In the genomic region with DNA sequence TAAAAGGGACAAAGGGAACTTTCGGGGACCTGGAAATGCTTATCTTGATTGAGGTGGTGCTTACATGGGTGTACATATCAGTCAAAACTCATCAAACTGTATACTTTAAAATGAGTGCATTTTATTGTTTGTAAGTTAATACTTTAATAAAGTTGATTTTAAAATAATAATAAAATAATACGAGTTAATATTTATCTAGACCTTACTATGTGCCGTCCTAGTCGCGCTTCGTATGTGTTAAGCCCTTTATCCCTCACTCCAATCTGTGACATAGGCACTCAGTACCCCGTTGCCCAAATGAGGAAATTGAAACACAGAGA, we compare ENCODE assay signal across 21 cellular contexts. TPM values are rescaled to one million over a fixed set of nuclear protein-coding genes. Genes with fewer than 3 reads are reported as not detected.
DNase-seq lines count a peak whose midpoint lies in the region; TF ChIP-seq lines count a peak whose summit lies in the region.
"Had no signal": no experiment of that assay in that cellular context is flagged by ENCODE, and none has a peak within 500 bp of the region (broad histone marks: within the 10 kb centered on the region; RNA-seq: fewer than 3 reads in every experiment).

No MANE protein-coding gene starts in this region.

- DNase-seq in mammary epithelial cell (no peak), breast epithelium (ENCODE audit: low spot score in 2 of 2) (no peak), fibroblast of lung (ENCODE audit: low read depth in 2 of 2) (no peak), nephron progenitor cell (no peak), type B pancreatic cell (ENCODE audit: extremely low spot score, unreplicated experiment) (no peak), superior temporal gyrus (ENCODE audit: extremely low spot score) (no peak), midbrain (lab: John Stamatoyannopoulos, UW) (no peak), iPS-NIHi7 (ENCODE audit: extremely low spot score) (no peak)
- DNase-seq: activated CD8-positive, alpha-beta memory T cell treated with anti-CD3 and anti-CD28 coated beads, Interleukin-2, amount 50 U/mL, for 48 hours; CD8-positive, alpha-beta T cell; GDM1; NCI-H1436; stimulated activated CD4-positive, alpha-beta T cell treated with anti-CD3 and anti-CD28 coated beads, Interleukin-4, amount 100 ng/mL, for 1 hour; T-helper 1 cell had no signal

- no peak overlapping the region for H3K4me3 ChIP-seq in mammary epithelial cell (replicated peaks in 1 of 3; ENCODE audit: insufficient read depth in 1 of 3, low read depth in 2 of 3, low read length in 3 of 3)
- H3K4me3 ChIP-seq in breast epithelium, result peak overlapping the region in 1 of 3 donors; percentile 31
- no peak overlapping the region for H3K4me3 ChIP-seq in fibroblast of lung (replicated peaks in 1 of 4; ENCODE audit: control extremely low read depth in 1 of 4, insufficient read depth in 1 of 4, low read depth in 3 of 4, low read length in 4 of 4)

- H3K79me2 ChIP-seq in mammary epithelial cell (ENCODE audit: insufficient read depth, low read length), result no peaks in the 10 kb centered on the region
- H3K79me2 ChIP-seq in fibroblast of lung (ENCODE audit: control insufficient read depth, insufficient read depth, low read length), result no peaks in the 10 kb centered on the region

- H3K27me3 ChIP-seq in mammary epithelial cell (ENCODE audit: insufficient read depth, low read length), result no peaks in the 10 kb centered on the region
- H3K27me3 ChIP-seq in breast epithelium, result no peaks in the 10 kb centered on the region
- H3K27me3 ChIP-seq in fibroblast of lung (ENCODE audit: control insufficient read depth, insufficient read depth, low read length), result peaks cover 9% of the 10 kb centered on the region

- in situ Hi-C loops in mammary epithelial cell (cut with MboI; ENCODE audit: low sequenced_read_pairs in 2 of 2), result no loop called here

- no peaks in the 10 kb centered on the region for H3K36me3 ChIP-seq in mammary epithelial cell (ENCODE audit: insufficient read depth, low read length)
- H3K36me3 ChIP-seq in breast epithelium, result no peaks in the 10 kb centered on the region
- H3K36me3 ChIP-seq in fibroblast of lung (ENCODE audit: control insufficient read depth, insufficient read depth, low read length), result no peaks in the 10 kb centered on the region

- peaks cover 38% of the 10 kb centered on the region for H3K4me1 ChIP-seq in mammary epithelial cell (ENCODE audit: insufficient read depth, low read length)
- H3K4me1 ChIP-seq in breast epithelium, result peaks cover 3 to 18% of the 10 kb centered on the region in 2 donors
- H3K4me1 ChIP-seq in fibroblast of lung (ENCODE audit: control insufficient read depth, extremely low read depth, insufficient read depth, low read length), result no peaks in the 10 kb centered on the region

- H3K36me3 Mint-ChIP-seq in nephron progenitor cell (ENCODE audit: low read depth) (no peaks in the 10 kb centered on the region), type B pancreatic cell (no peaks in the 10 kb centered on the region)
- H3K36me3 Mint-ChIP-seq: activated naive CD8-positive, alpha-beta T cell; CD8-positive, alpha-beta T cell had no signal

- no peak for TF ChIP-seq POLR2A in breast epithelium (IDR thresholded peaks at IDR 0.05)

- H3K4me2 ChIP-seq in mammary epithelial cell (ENCODE audit: insufficient read depth, low read depth, low read length) (no peak overlapping the region), fibroblast of lung (ENCODE audit: extremely low read depth, insufficient read depth, low read length) (peak overlapping the region; percentile 75)
- H3K4me2 ChIP-seq: KMS-11 had no signal

- no TSS peak for BruUV-seq in mammary epithelial cell (replicated peaks; lab: Mats Ljungman, UMichigan)

- TF ChIP-seq CTCF in mammary epithelial cell (conservative IDR thresholded peaks at IDR 0.05 in 1 of 2, IDR thresholded peaks at IDR 0.05 in 1 of 2; ENCODE audit: extremely low read depth in 1 of 2, insufficient read depth in 1 of 2, low read depth in 1 of 2, low read length in 2 of 2), result no peak
- TF ChIP-seq CTCF in breast epithelium (IDR thresholded peaks at IDR 0.05), result no peak
- no peak for TF ChIP-seq CTCF in fibroblast of lung (conservative IDR thresholded peaks at IDR 0.05 in 1 of 2, IDR thresholded peaks at IDR 0.05 in 1 of 2; ENCODE audit: low read depth in 1 of 2, low read length in 2 of 2)
- TF ChIP-seq CTCF in nephron progenitor cell (IDR thresholded peaks at IDR 0.05), result no peak
- no peak for TF ChIP-seq CTCF in type B pancreatic cell (conservative IDR thresholded peaks at IDR 0.05)

- no peaks in the 10 kb centered on the region for H3K9me3 Mint-ChIP-seq in nephron progenitor cell
- H3K9me3 Mint-ChIP-seq in type B pancreatic cell, result no peaks in the 10 kb centered on the region
- H3K9me3 Mint-ChIP-seq: CD8-positive, alpha-beta T cell had no signal

- peaks cover 59% of the 10 kb centered on the region for H3K4me1 Mint-ChIP-seq in nephron progenitor cell
- H3K4me1 Mint-ChIP-seq in type B pancreatic cell (ENCODE audit: unreplicated experiment), result peaks cover 39% of the 10 kb centered on the region

- dilution Hi-C loops in mammary epithelial cell (cut with HindIII; ENCODE audit: low sequenced_read_pairs), result no loop called here

- H3K27ac Mint-ChIP-seq in nephron progenitor cell, result no peak overlapping the region
- peak overlapping the region; percentile 30 for H3K27ac Mint-ChIP-seq in type B pancreatic cell
- H3K27ac Mint-ChIP-seq: activated naive CD8-positive, alpha-beta T cell; CD8-positive, alpha-beta T cell had no signal

- no peaks in the 10 kb centered on the region for H4K20me1 ChIP-seq in mammary epithelial cell (ENCODE audit: insufficient read depth, low read length)
- no peaks in the 10 kb centered on the region for H4K20me1 ChIP-seq in fibroblast of lung (ENCODE audit: control insufficient read depth, extremely low read depth, insufficient read depth, low read length)

- H3K4me3 Mint-ChIP-seq in nephron progenitor cell (peak overlapping the region; percentile 77), type B pancreatic cell (peak overlapping the region; percentile 75)
- H3K4me3 Mint-ChIP-seq: activated naive CD8-positive, alpha-beta T cell; CD8-positive, alpha-beta T cell had no signal

- CTCF ChIA-PET in mammary epithelial cell (lab: Charles Lee; ENCODE audit: low non-redundant PET), result no interaction called here

- H3K9me3 ChIP-seq in mammary epithelial cell (replicated peaks; ENCODE audit: insufficient read depth, low read length) (no peaks in the 10 kb centered on the region), breast epithelium (no peaks in the 10 kb centered on the region), fibroblast of lung (ENCODE audit: control insufficient read depth, insufficient read depth, low read depth, low read length) (no peaks in the 10 kb centered on the region)

- intact Hi-C loops in mammary epithelial cell (cut with micrococcal nuclease) (no loop called here), breast epithelium (cut with DNase I; ENCODE audit: low total_unique reads) (no loop called here)

- 83% methylated on average over 7 of the region's 7 CpGs for WGBS in mammary epithelial cell (ENCODE audit: low coverage, missing lambda C conversion rate)

- no peak overlapping the region for H3K9ac ChIP-seq in mammary epithelial cell (ENCODE audit: insufficient read depth, low read length)
- H3K9ac ChIP-seq in fibroblast of lung (ENCODE audit: insufficient read depth, low read length), result no peak overlapping the region
- H3K9ac ChIP-seq: KMS-11 had no signal

- H3K27ac ChIP-seq in mammary epithelial cell (ENCODE audit: insufficient read depth, low read depth, low read length) (no peak overlapping the region), breast epithelium (no peak overlapping the region), fibroblast of lung (ENCODE audit: insufficient read depth, low read length) (no peak overlapping the region)
- H3K27ac ChIP-seq: KMS-11 had no signal

- H2AFZ ChIP-seq in mammary epithelial cell (ENCODE audit: low read depth, low read length), result peak overlapping the region; percentile 56
- H2AFZ ChIP-seq in fibroblast of lung (ENCODE audit: low read length), result no peak overlapping the region

- H3K27me3 Mint-ChIP-seq in nephron progenitor cell (ENCODE audit: low read depth, poor library complexity), result peaks cover 36% of the 10 kb centered on the region
- H3K27me3 Mint-ChIP-seq in type B pancreatic cell, result peaks cover 71% of the 10 kb centered on the region

RNA-seq across cellular contexts. Expression of gene PDYN, which starts 47.5 kb away (rescaled TPM):
- total RNA-seq in mammary epithelial cell (not detected), breast epithelium (not detected), fibroblast of lung (not detected in 2 replicates), type B pancreatic cell (ENCODE audit: low replicate concordance) (0.19 TPM in 1 of 2 replicates, not detected in the other)
- polyA plus RNA-seq in mammary epithelial cell (not detected), fibroblast of lung (not detected in 2 replicates)
- polyA minus RNA-seq in mammary epithelial cell (not detected), fibroblast of lung (ENCODE audit: low replicate concordance) (not detected in 2 replicates)
- polyA plus RNA-seq in fibroblast of lung (2012), result not detected in 2 replicates
- total RNA-seq: A172; CD8-positive, alpha-beta T cell; esophagus mucosa; lung microvascular endothelial cell; pulmonary artery endothelial cell; RPMI7951 had no signal

RNA-seq across cellular contexts. Expression of gene SIRPA, which starts 51.2 kb away (rescaled TPM):
- 10 to 100 TPM; 49.6 to 68.3 TPM for total RNA-seq in mammary epithelial cell
- polyA plus RNA-seq in mammary epithelial cell, result 41.1 TPM
- polyA minus RNA-seq in mammary epithelial cell, result 78.0 TPM
- 10 to 100 TPM; 42.3 to 64.6 (median 53.9) TPM for total RNA-seq in breast epithelium
- total RNA-seq in fibroblast of lung, result 14.1 and 25.1 TPM in 2 replicates
- 26.6 and 50.5 TPM in 2 replicates for polyA plus RNA-seq in fibroblast of lung
- polyA plus RNA-seq in fibroblast of lung (2012), result 35.2 and 60.9 TPM in 2 replicates
- 75.8 and 131 TPM in 2 replicates for polyA minus RNA-seq in fibroblast of lung (ENCODE audit: low replicate concordance)
- 11.4 and 12.3 TPM in 2 replicates for total RNA-seq in type B pancreatic cell (ENCODE audit: low replicate concordance)
- total RNA-seq: CD8-positive, alpha-beta T cell had no signal
